Comparison of ENCODE assay signal across 1 cellular context in the genomic region with DNA sequence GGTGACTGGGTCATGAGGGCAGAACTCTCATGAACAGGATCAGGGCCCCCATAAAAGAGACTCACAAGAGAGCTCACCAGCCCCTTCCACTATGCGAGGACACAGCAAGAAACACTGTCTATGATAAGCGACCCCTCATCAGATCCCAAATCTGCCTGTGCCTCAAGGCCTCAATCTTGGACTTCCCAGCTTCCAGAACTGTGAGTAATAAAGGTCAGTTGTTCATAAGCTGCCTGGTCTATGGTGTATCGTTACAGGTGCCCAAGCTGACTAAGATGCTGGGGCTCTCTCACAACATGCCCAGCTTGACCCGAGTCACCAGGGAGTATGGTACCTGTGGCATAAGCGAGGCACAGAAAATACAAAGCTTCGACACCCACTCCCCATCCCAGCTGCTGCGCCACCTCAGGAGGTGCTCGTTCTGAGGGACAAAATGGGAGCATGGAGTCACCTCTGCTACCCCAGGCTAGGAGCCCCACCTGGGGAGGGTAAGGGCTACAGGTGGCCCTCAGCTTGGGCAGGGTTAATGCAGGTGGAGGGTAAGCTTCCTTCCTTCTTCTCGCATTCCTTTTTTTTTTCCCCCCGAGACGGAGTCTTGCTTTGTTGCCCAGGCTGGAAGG.
TF ChIP-seq lines count a peak whose summit lies in the region.

No MANE protein-coding gene starts in this region.

TF ChIP-seq in IMR-90, 13 proteins besides CTCF, POLR2A, EP300 and RAD21 (continued from another document):
- no peak for TF ChIP-seq CEBPB (IDR thresholded peaks at IDR 0.05; ENCODE audit: low read depth, low read length)
- no peak for TF ChIP-seq SMC3 (IDR thresholded peaks at IDR 0.05; ENCODE audit: low read depth, low read length)
- TF ChIP-seq MAZ (IDR thresholded peaks at IDR 0.05; ENCODE audit: borderline replicate concordance, low read depth, low read length) = no peak
- TF ChIP-seq MXI1 (IDR thresholded peaks at IDR 0.05; ENCODE audit: borderline replicate concordance, low read depth, low read length) = no peak
- no peak for TF ChIP-seq FOS (IDR thresholded peaks at IDR 0.05; ENCODE audit: low read depth, low read length)
- TF ChIP-seq MAFK (IDR thresholded peaks at IDR 0.05; ENCODE audit: low read depth, low read length) = no peak
- TF ChIP-seq, protein P1, sequence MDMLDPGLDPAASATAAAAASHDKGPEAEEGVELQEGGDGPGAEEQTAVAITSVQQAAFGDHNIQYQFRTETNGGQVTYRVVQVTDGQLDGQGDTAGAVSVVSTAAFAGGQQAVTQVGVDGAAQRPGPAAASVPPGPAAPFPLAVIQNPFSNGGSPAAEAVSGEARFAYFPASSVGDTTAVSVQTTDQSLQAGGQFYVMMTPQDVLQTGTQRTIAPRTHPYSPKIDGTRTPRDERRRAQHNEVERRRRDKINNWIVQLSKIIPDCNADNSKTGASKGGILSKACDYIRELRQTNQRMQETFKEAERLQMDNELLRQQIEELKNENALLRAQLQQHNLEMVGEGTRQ (IDR thresholded peaks at IDR 0.05; ENCODE audit: low read depth, low read length) = no peak
- TF ChIP-seq RCOR1 (IDR thresholded peaks at IDR 0.05; ENCODE audit: insufficient replicate concordance, low read length) = no peak
TF ChIP-seq in IMR-90: peak in this region for 0.
